Comparison of ENCODE assay signal across 22 cellular contexts in the genomic region with DNA sequence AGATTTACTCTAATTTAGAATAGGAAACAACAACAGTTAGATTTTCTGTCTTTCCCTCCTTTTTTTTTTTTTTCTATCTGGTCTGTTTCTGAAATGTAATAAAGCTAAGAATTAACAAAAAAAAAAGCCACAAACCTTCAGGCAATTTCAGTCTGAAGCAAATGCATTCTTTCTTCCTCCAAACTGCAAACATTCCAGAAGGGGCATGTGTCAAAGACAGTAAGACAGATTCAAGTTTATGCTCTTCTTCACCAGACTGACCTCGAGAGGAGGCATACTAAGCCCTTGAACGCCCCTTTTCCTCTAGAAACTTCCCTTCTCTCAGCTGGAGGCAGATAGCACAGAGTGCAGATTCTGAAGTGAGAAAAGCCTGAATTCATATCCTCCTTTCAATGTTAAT.
"Had no signal": no experiment of that assay in that cellular context is flagged by ENCODE, and none has a peak within 500 bp of the region (broad histone marks: within the 10 kb centered on the region; RNA-seq: fewer than 3 reads in every experiment).

No MANE protein-coding gene starts in this region.

- H3K27me3 ChIP-seq: ovary, right atrium auricular region, right lobe of liver, spleen, suprapubic skin, tibial artery, uterus had no signal

- H3K9me3 ChIP-seq: mucosa of descending colon, ovary, right atrium auricular region, right lobe of liver, suprapubic skin, thoracic aorta, tibial artery, uterus had no signal

- H3K27ac ChIP-seq: left ventricle myocardium inferior, ovary, right atrium auricular region, right lobe of liver, skin epidermis, spleen, suprapubic skin, thoracic aorta, tibial artery, uterus had no signal

- DNase-seq: hypothalamus; immature natural killer cell; kidney; left colon; left ventricle myocardium inferior; midbrain; mucosa of descending colon; naive thymus-derived CD4-positive, alpha-beta T cell; ovary; right lobe of liver; spleen; stimulated activated CD4-positive, alpha-beta T cell treated with anti-CD3 and anti-CD28 coated beads, Interleukin-4, amount 100 ng/mL, for 24 hours; stimulated activated naive CD4-positive, alpha-beta T cell; tibial artery; uterus had no signal

- H3K36me3 ChIP-seq: left ventricle myocardium inferior, ovary, right atrium auricular region, right lobe of liver, spleen, suprapubic skin, thoracic aorta, tibial artery, uterus had no signal

- ATAC-seq: left colon; mucosa of descending colon; naive thymus-derived CD4-positive, alpha-beta T cell; natural killer cell treated with Interleukin-12 subunit alpha and Interleukin-12 subunit beta and Interleukin-15 and Interleukin-18, amount 100 ng/mL, for 72 hours; right lobe of liver; stimulated activated effector memory CD8-positive, alpha-beta T cell treated with anti-CD3 and anti-CD28 coated beads, Interleukin-12 subunit alpha, Interleukin-12 subunit beta, amount 100 ng/mL, for 72 hours had no signal

- H3K4me1 ChIP-seq: left ventricle myocardium inferior, right atrium auricular region, right lobe of liver, spleen, suprapubic skin, tibial artery, uterus had no signal

- H3K4me3 ChIP-seq: left ventricle myocardium inferior, lung, mucosa of descending colon, ovary, right atrium auricular region, right lobe of liver, skin epidermis, spleen, suprapubic skin, thoracic aorta, tibial artery, uterus had no signal
